13 cellular contexts compared by ENCODE assay signal in the genomic region with DNA sequence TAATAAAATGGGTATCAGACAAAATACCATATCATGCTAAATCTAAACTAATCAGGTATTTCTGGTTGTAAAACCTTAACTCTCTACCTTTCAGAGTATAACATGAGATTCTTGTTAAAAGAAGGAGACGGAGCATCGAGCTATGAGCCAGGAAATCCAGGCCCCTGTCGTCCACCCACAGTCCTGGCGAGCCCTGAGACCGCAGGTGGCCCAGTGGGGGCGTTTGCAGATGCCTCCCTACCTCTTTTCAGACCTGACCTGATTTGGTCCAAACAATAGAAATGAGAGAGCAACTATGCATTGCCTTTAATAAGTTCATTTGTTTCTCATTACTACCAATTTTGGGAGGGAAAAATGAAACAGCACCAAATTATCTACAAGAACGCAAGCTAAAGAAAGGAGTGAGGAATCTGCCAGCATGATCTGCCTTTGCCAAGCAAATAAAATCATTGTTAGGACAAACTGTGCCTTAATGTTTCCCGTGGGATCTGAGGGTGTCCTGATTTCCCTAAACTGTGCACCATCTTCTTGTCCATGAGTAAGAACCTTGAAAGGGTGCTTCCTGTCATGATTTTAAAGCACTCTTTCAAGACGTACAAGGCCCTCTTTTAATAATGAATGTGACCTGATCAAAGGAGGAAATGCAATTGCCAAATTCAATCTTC.
A peak's percentile ranks its signal among the peaks of the same experiment; 100 is the strongest.
DNase-seq lines count a peak whose midpoint lies in the region; ATAC-seq and TF ChIP-seq lines count a peak whose summit lies in the region.
"Had no signal": no experiment of that assay in that cellular context is flagged by ENCODE, and none has a peak within 500 bp of the region (broad histone marks: within the 10 kb centered on the region; RNA-seq: fewer than 3 reads in every experiment).

No MANE protein-coding gene starts in this region.

- H3K4me3 ChIP-seq in RWPE2 (ENCODE audit: severe bottlenecking) (no peak overlapping the region), lower lobe of right lung (no peak overlapping the region)

- H3K9me3 ChIP-seq in RWPE2 (ENCODE audit: severe bottlenecking) (no peaks in the 10 kb centered on the region), lower lobe of right lung (no peaks in the 10 kb centered on the region)
- H3K9me3 ChIP-seq: Caco-2 had no signal

- no peak for TF ChIP-seq CTCF in RWPE2 (IDR thresholded peaks at IDR 0.05; ENCODE audit: poor library complexity, severe bottlenecking)
- TF ChIP-seq CTCF in lower lobe of right lung (IDR thresholded peaks at IDR 0.05): no peak

- no peaks in the 10 kb centered on the region for H3K36me3 ChIP-seq in RWPE2 (ENCODE audit: low read depth)
- H3K36me3 ChIP-seq in lower lobe of right lung: no peaks in the 10 kb centered on the region

- H3K27ac ChIP-seq in RWPE2 (ENCODE audit: poor library complexity, severe bottlenecking): no peak overlapping the region
- no peak overlapping the region for H3K27ac ChIP-seq in lower lobe of right lung
- H3K27ac ChIP-seq: C4-2B had no signal

- no peaks in the 10 kb centered on the region for H3K27me3 ChIP-seq in RWPE2 (ENCODE audit: insufficient read depth, poor library complexity, severe bottlenecking)
- peaks cover 22% of the 10 kb centered on the region for H3K27me3 ChIP-seq in lower lobe of right lung (ENCODE audit: low read depth)

- H3K4me1 ChIP-seq in RWPE2 (ENCODE audit: insufficient read depth, poor library complexity, severe bottlenecking) (no peaks in the 10 kb centered on the region), lower lobe of right lung (no peaks in the 10 kb centered on the region)
- H3K4me1 ChIP-seq: Caco-2 had no signal

- no peak for ATAC-seq in RWPE2 (ENCODE audit: low read depth)
- ATAC-seq in lower lobe of right lung: no peak
- no peak for ATAC-seq in GM18861 (IDR thresholded peaks at IDR 0.05; ENCODE audit: unreplicated experiment)

- intact Hi-C loops in lower lobe of right lung (cut with DNase I): no loop called here

- DNase-seq in RWPE2 (ENCODE audit: low spot score) (peak; percentile 4), lower lobe of right lung (peak; percentile 11), superior temporal gyrus (ENCODE audit: extremely low spot score) (peak; percentile 13), NOMO-1 (lab: John Stamatoyannopoulos, UW; ENCODE audit: unreplicated experiment in 2 of 2) (no peak)
- DNase-seq in activated T-cell treated with anti-CD3 and anti-CD28 coated beads, Interleukin-2, amount 50 U/mL, for 1 hour: no peak
- DNase-seq: AML-193; Caco-2; CD4-positive, alpha-beta T cell; GOT3; H9; IMR-90 had no signal

Comparison
In these comparisons a context has a peak if more than half of its experiments do, and no peak if none do; other contexts are left out.
1. DNase-seq: peak in RWPE2 (single experiment), lower lobe of right lung (single experiment) and superior temporal gyrus (single experiment); none in NOMO-1 (0 of 2) and activated T-cell treated with anti-CD3 and anti-CD28 coated beads, Interleukin-2, amount 50 U/mL, for 1 hour (single experiment).